In genomic region chr12:76303365-76303764, GRCh38 we compare ENCODE assay signal across 13 cellular contexts. TPM values are rescaled to one million over a fixed set of nuclear protein-coding genes. Genes with fewer than 3 reads are reported as not detected.
DNase-seq lines count a peak whose midpoint lies in the region; ATAC-seq and TF ChIP-seq lines count a peak whose summit lies in the region.
"Had no signal": no experiment of that assay in that cellular context is flagged by ENCODE, and none has a peak within 500 bp of the region (broad histone marks: within the 10 kb centered on the region; RNA-seq: fewer than 3 reads in every experiment).

No MANE protein-coding gene starts in this region.

- no peak overlapping the region for H3K9ac ChIP-seq in SK-N-SH
- no peak overlapping the region for H3K9ac ChIP-seq in mammary epithelial cell (ENCODE audit: insufficient read depth, low read length)

- H3K4me2 ChIP-seq in SK-N-SH (no peak overlapping the region; the same call in 1 of the 2 replicates), mammary epithelial cell (ENCODE audit: insufficient read depth, low read depth, low read length) (no peak overlapping the region)

- H3F3A ChIP-seq in SK-N-SH (replicated peaks; ENCODE audit: insufficient read depth), result peaks cover 9% of the 10 kb centered on the region

- TF ChIP-seq POLR2A in heart left ventricle (IDR thresholded peaks at IDR 0.05), result no peak

- H3K4me1 ChIP-seq in right atrium auricular region (no peaks in the 10 kb centered on the region), heart left ventricle (no peaks in the 10 kb centered on the region), SK-N-SH (ENCODE audit: control insufficient read depth in 1 of 2, insufficient read depth in 2 of 2, low read depth in 1 of 2, low read length in 1 of 2) (peaks cover 0 to 4% of the 10 kb centered on the region in 2 experiments; a peak in 1 of 4 replicates), mammary epithelial cell (ENCODE audit: insufficient read depth, low read length) (no peaks in the 10 kb centered on the region)
- H3K4me1 ChIP-seq: HAP-1 had no signal

- H4K20me1 ChIP-seq in SK-N-SH (ENCODE audit: insufficient read depth) (no peaks in the 10 kb centered on the region), mammary epithelial cell (ENCODE audit: insufficient read depth, low read length) (no peaks in the 10 kb centered on the region)

- no peak for TF ChIP-seq EP300 in SK-N-SH (IDR thresholded peaks at IDR 0.05; ENCODE audit: borderline replicate concordance in 1 of 2, low read depth in 1 of 2, low read length in 1 of 2)

- no peak overlapping the region for H3K27ac ChIP-seq in right atrium auricular region
- H3K27ac ChIP-seq in heart left ventricle, result no peak overlapping the region
- peak overlapping the region in 1 of 2 experiments; percentile 21; a peak in 1 of 4 replicates for H3K27ac ChIP-seq in SK-N-SH (ENCODE audit: low read depth in 2 of 2, low read length in 1 of 2)
- no peak overlapping the region for H3K27ac ChIP-seq in mammary epithelial cell (ENCODE audit: insufficient read depth, low read depth, low read length)
- H3K27ac ChIP-seq: RWPE1 had no signal

- H2AFZ ChIP-seq in SK-N-SH (ENCODE audit: low read depth), result no peak overlapping the region
- no peak overlapping the region for H2AFZ ChIP-seq in mammary epithelial cell (ENCODE audit: low read depth, low read length)

- no TSS peak for BruUV-seq in mammary epithelial cell (replicated peaks; lab: Mats Ljungman, UMichigan)

- WGBS in heart left ventricle, 4 donors, result 74 to 81% (median 75%) methylated on average over 2 of the region's 2 CpGs
- WGBS in SK-N-SH (ENCODE audit: low lambda C conversion rate), result 23% methylated on average over 2 of the region's 2 CpGs
- 6% methylated on average over 2 of the region's 2 CpGs for WGBS in mammary epithelial cell (ENCODE audit: low coverage, missing lambda C conversion rate)

- no peak for ATAC-seq in heart left ventricle
- ATAC-seq: GM12878 had no signal

- CTCF ChIA-PET in SK-N-SH (lab: Yijun Ruan, JAX), result interaction anchor here (0.6 kb wide), 1 partner anchor 12 kb away, joined by 3 read pairs; no protein-coding TSS in a partner anchor
- CTCF ChIA-PET in mammary epithelial cell (lab: Charles Lee; ENCODE audit: low non-redundant PET), result interaction anchor here (0.6 kb wide), 1 partner anchor 153 kb away, joined by 4 read pairs; no protein-coding TSS in a partner anchor

- no peak overlapping the region for H3K4me3 ChIP-seq in right atrium auricular region
- H3K4me3 ChIP-seq in heart left ventricle, result no peak overlapping the region
- no peak overlapping the region for H3K4me3 ChIP-seq in SK-N-SH (ENCODE audit: low read depth in 2 of 2, low read length in 1 of 2)
- no peak overlapping the region for H3K4me3 ChIP-seq in mammary epithelial cell (replicated peaks in 1 of 3; ENCODE audit: insufficient read depth in 1 of 3, low read depth in 2 of 3, low read length in 3 of 3)
- H3K4me3 ChIP-seq: GM12878, HAP-1 had no signal

- intact Hi-C loops in heart left ventricle (cut with DNase I), result no loop called here
- intact Hi-C loops in mammary epithelial cell (cut with micrococcal nuclease), result no loop called here

- TF ChIP-seq RAD21 in SK-N-SH (IDR thresholded peaks at IDR 0.05; ENCODE audit: low read length), result no peak

- H3K79me2 ChIP-seq in SK-N-SH (ENCODE audit: insufficient read depth) (no peaks in the 10 kb centered on the region), mammary epithelial cell (ENCODE audit: insufficient read depth, low read length) (no peaks in the 10 kb centered on the region)

- DNase-seq in right atrium auricular region (ENCODE audit: low spot score) (peak; percentile 9), heart left ventricle (no peak), SK-N-SH (no peak), glomerular visceral epithelial cell (ENCODE audit: extremely low spot score) (peak; percentile 4), kidney tubule cell (ENCODE audit: low spot score) (no peak), mammary epithelial cell (no peak), D341Med (ENCODE audit: low spot score) (no peak), NCI-H1092 (lab: John Stamatoyannopoulos, UW) (no peak)
- DNase-seq: C1 segment of cervical spinal cord, NCI-H187 treated with DMSO at 0.1 percent for 48 hours had no signal

- TF ChIP-seq CTCF in right atrium auricular region (IDR thresholded peaks at IDR 0.05) (no peak), heart left ventricle (IDR thresholded peaks at IDR 0.05) (no peak), SK-N-SH (IDR thresholded peaks at IDR 0.05) (no peak), mammary epithelial cell (conservative IDR thresholded peaks at IDR 0.05 in 1 of 2, IDR thresholded peaks at IDR 0.05 in 1 of 2; ENCODE audit: extremely low read depth in 1 of 2, insufficient read depth in 1 of 2, low read depth in 1 of 2, low read length in 2 of 2) (no peak)

- dilution Hi-C loops in mammary epithelial cell (cut with HindIII; ENCODE audit: low sequenced_read_pairs), result no loop called here

- POLR2A ChIA-PET in SK-N-SH (lab: Yijun Ruan, JAX), result no interaction called here

- no peaks in the 10 kb centered on the region for H3K36me3 ChIP-seq in right atrium auricular region
- no peaks in the 10 kb centered on the region for H3K36me3 ChIP-seq in heart left ventricle
- peaks cover 0 to 19% of the 10 kb centered on the region in 2 experiments for H3K36me3 ChIP-seq in SK-N-SH (replicated peaks in 1 of 2; ENCODE audit: control insufficient read depth in 1 of 2, insufficient read depth in 2 of 2, low read length in 1 of 2)
- no peaks in the 10 kb centered on the region for H3K36me3 ChIP-seq in mammary epithelial cell (ENCODE audit: insufficient read depth, low read length)
- H3K36me3 ChIP-seq: HAP-1 had no signal

- in situ Hi-C loops in mammary epithelial cell (cut with MboI; ENCODE audit: low sequenced_read_pairs in 2 of 2), result no loop called here

- H3K27me3 ChIP-seq in right atrium auricular region (no peaks in the 10 kb centered on the region), heart left ventricle (no peaks in the 10 kb centered on the region), SK-N-SH (ENCODE audit: insufficient read depth) (no peaks in the 10 kb centered on the region), mammary epithelial cell (ENCODE audit: insufficient read depth, low read length) (no peaks in the 10 kb centered on the region)

- H3K9me3 ChIP-seq in right atrium auricular region (no peaks in the 10 kb centered on the region), heart left ventricle (no peaks in the 10 kb centered on the region), SK-N-SH (no peaks in the 10 kb centered on the region), mammary epithelial cell (replicated peaks; ENCODE audit: insufficient read depth, low read length) (no peaks in the 10 kb centered on the region)
- H3K9me3 ChIP-seq: HAP-1 had no signal

- H3K9me2 ChIP-seq in SK-N-SH, result no peaks in the 10 kb centered on the region

TF ChIP-seq in SK-N-SH, 30 proteins besides CTCF, POLR2A, EP300 and RAD21:
- no peak for TF ChIP-seq RCOR1 (IDR thresholded peaks at IDR 0.05; ENCODE audit: low read length)
- no peak for TF ChIP-seq SMC3 (IDR thresholded peaks at IDR 0.05; ENCODE audit: low read depth, low read length)
- no peak for TF ChIP-seq FOSL2 (IDR thresholded peaks at IDR 0.05; ENCODE audit: borderline replicate concordance, low read depth)
- TF ChIP-seq MXI1 (IDR thresholded peaks at IDR 0.05; ENCODE audit: low read depth, low read length), result no peak
- 0 out of 2 replicates have a peak, but pooled peaks have one; percentile 12 for TF ChIP-seq PBX3 (IDR thresholded peaks at IDR 0.05)
- TF ChIP-seq RFX5 (IDR thresholded peaks at IDR 0.05; ENCODE audit: low read length), result no peak
- no peak for TF ChIP-seq RXRA (IDR thresholded peaks at IDR 0.05; ENCODE audit: borderline replicate concordance, low read depth)
TF ChIP-seq in SK-N-SH: peak in this region for 1.

RNA-seq across cellular contexts. Expression of gene BBS10, which starts 44.9 kb away (rescaled TPM):
- 10 to 100 TPM in 1 of 2 donors, 1 to 10 TPM in 1; 9.3 to 12.9 TPM for total RNA-seq in right atrium auricular region
- total RNA-seq in heart left ventricle, result 10 to 100 TPM in 3 of 9 donors, 1 to 10 TPM in 6; 5.7 to 13.4 (median 9.5) TPM
- polyA plus RNA-seq in heart left ventricle, result 1 to 10 TPM; 4.5 to 4.6 TPM
- polyA plus RNA-seq in SK-N-SH (2012; rRNA removed), result 5.6 and 9.2 TPM in 2 replicates
- polyA plus RNA-seq in SK-N-SH (2012; cell fraction: cytosol; rRNA removed), result 11.6 and 12.0 TPM in 2 replicates
- 2.1 and 6.7 TPM in 2 replicates for polyA plus RNA-seq in SK-N-SH (2012; cell fraction: nucleus; rRNA removed)
- total RNA-seq in mammary epithelial cell, result 10 to 100 TPM in 1 of 2 donors, 1 to 10 TPM in 1; 7.6 to 10.7 TPM
- polyA plus RNA-seq in mammary epithelial cell, result 3.3 TPM
- 2.2 TPM for polyA minus RNA-seq in mammary epithelial cell

Comparison
In these comparisons a context has a peak if more than half of its experiments do, and no peak if none do; other contexts are left out.
1. DNase-seq: peak in right atrium auricular region (single experiment) and glomerular visceral epithelial cell (single experiment); none in heart left ventricle (0 of 5), SK-N-SH (single experiment), kidney tubule cell (single experiment), mammary epithelial cell (single experiment), D341Med (single experiment) and NCI-H1092 (single experiment).